In the genomic region with DNA sequence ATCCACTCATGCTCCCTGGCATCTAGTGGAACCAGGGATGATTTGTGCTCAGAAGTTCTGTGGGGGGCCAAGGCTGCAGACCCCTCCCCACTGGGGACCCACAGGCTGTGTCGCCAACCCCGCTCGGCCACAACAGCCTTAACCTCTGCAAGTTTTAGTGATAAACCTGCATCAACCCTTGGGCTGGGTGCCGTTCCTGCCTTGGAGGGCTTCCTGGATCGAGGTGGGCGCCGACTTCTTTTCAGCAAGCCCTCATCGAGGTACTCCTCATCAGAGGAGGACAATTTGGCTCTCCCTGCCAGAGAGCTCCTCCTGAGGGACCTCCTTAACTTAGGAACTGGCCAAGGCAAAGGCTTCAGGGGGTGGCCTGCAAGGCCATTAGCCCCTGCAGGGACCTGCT, we compare ENCODE assay signal across 24 cellular contexts. TPM values are rescaled to one million over a fixed set of nuclear protein-coding genes. Genes with fewer than 3 reads are reported as not detected.
DNase-seq lines count a peak whose midpoint lies in the region; ATAC-seq, FAIRE-seq and TF ChIP-seq lines count a peak whose summit lies in the region.
"Had no signal": no experiment of that assay in that cellular context is flagged by ENCODE, and none has a peak within 500 bp of the region (broad histone marks: within the 10 kb centered on the region; RNA-seq: fewer than 3 reads in every experiment).

No MANE protein-coding gene starts in this region.

- H3K9me3 Mint-ChIP-seq in Caco-2 (ENCODE audit: unreplicated experiment) (no peaks in the 10 kb centered on the region), nephron progenitor cell (peaks cover 7% of the 10 kb centered on the region), natural killer cell (no peaks in the 10 kb centered on the region)
- H3K9me3 Mint-ChIP-seq: CD4-positive, alpha-beta memory T cell; HFFc6 had no signal

- H3K27me3 ChIP-seq in Caco-2 (replicated peaks; ENCODE audit: control insufficient read depth, insufficient read depth, low read length) (no peaks in the 10 kb centered on the region), dorsolateral prefrontal cortex (peaks cover 0 to 43% (median 16%) of the 10 kb centered on the region in 45 donors)
- H3K27me3 ChIP-seq: SJCRH30 had no signal

- no peaks in the 10 kb centered on the region for H3K36me3 ChIP-seq in Caco-2 (ENCODE audit: control insufficient read depth, insufficient read depth, low read length)
- H3K36me3 ChIP-seq in kidney (ENCODE audit: control insufficient read depth in 1 of 2, insufficient read depth in 2 of 2, low read length in 2 of 2): no peaks in the 10 kb centered on the region
- H3K36me3 ChIP-seq: MG63, Peyer's patch, SJCRH30 had no signal

- DNase-seq in Caco-2 (no peak), dorsolateral prefrontal cortex (no peak), kidney (no peak), nephron progenitor cell (no peak), NCI-H187 (lab: John Stamatoyannopoulos, UW) (no peak), natural killer cell (no peak)
- DNase-seq in activated effector memory CD4-positive, alpha-beta T cell treated with Interleukin-2 at 50 U/mL for 16 hours: no peak
- DNase-seq: ACHN; CD4-positive, alpha-beta memory T cell; DND-41; HFFc6; Kasumi-1; MG63; NCI-H1092; NCI-H2081; NCI-H2171 treated with DMSO at 0.1 percent for 48 hours; NCI-H524 treated with DMSO at 0.1 percent for 48 hours; NCI-H82; Peyer's patch; SJCRH30 had no signal

- POLR2A ChIA-PET in Caco-2 (lab: Charles Lee): interaction anchor here (0.6 kb wide), 1 partner anchor 174 kb away, joined by 3 read pairs; no protein-coding TSS in a partner anchor

- H3K27ac ChIP-seq in dorsolateral prefrontal cortex (peak overlapping the region in 13 of 59 donors; percentile 32 to 87 (median 84)), kidney (ENCODE audit: low read depth in 2 of 2, low read length in 2 of 2) (no peak overlapping the region)
- H3K27ac ChIP-seq: BLaER1 treated with 17β-estradiol and CSF1 and Interleukin-3, amounts not matched to agents 10 nM and 100 nM; SJCRH30 had no signal

- CTCF ChIA-PET in Caco-2 (lab: Charles Lee): no interaction called here

- H3K4me1 Mint-ChIP-seq in Caco-2 (ENCODE audit: low read depth, unreplicated experiment) (peaks cover 14% of the 10 kb centered on the region), nephron progenitor cell (peaks cover 39% of the 10 kb centered on the region), natural killer cell (no peaks in the 10 kb centered on the region)

- peak overlapping the region; percentile 72 for H3K4me3 Mint-ChIP-seq in Caco-2 (ENCODE audit: unreplicated experiment)
- peak overlapping the region; percentile 79 for H3K4me3 Mint-ChIP-seq in nephron progenitor cell
- H3K4me3 Mint-ChIP-seq in natural killer cell: no peak overlapping the region
- H3K4me3 Mint-ChIP-seq: HFFc6 had no signal

- H3K27me3 Mint-ChIP-seq in Caco-2 (ENCODE audit: insufficient read depth, unreplicated experiment): no peaks in the 10 kb centered on the region
- peaks cover 76% of the 10 kb centered on the region for H3K27me3 Mint-ChIP-seq in nephron progenitor cell (ENCODE audit: low read depth, poor library complexity)
- peaks cover 27 to 41% of the 10 kb centered on the region in 2 donors for H3K27me3 Mint-ChIP-seq in natural killer cell (ENCODE audit: low read depth in 2 of 2)

- H3K9me3 ChIP-seq in Caco-2 (no peaks in the 10 kb centered on the region), kidney (ENCODE audit: control insufficient read depth in 1 of 2, low read length in 2 of 2) (no peaks in the 10 kb centered on the region)
- H3K9me3 ChIP-seq: MG63, Peyer's patch, SJCRH30 had no signal

- TF ChIP-seq CTCF in Caco-2 (IDR thresholded peaks at IDR 0.05; ENCODE audit: insufficient read depth in 1 of 2, low read depth in 1 of 2, low read length in 1 of 2, severe bottlenecking in 1 of 2, unreplicated experiment in 1 of 2) (no peak), dorsolateral prefrontal cortex (IDR thresholded peaks at IDR 0.05 in 54 of 56, conservative IDR thresholded peaks at IDR 0.05 in 2 of 56; ENCODE audit: low read depth in 1 of 56, partially characterized antibody in 56 of 56) (no peak), kidney (IDR thresholded peaks at IDR 0.05; ENCODE audit: borderline replicate concordance, extremely low read depth, insufficient read depth) (no peak), nephron progenitor cell (IDR thresholded peaks at IDR 0.05) (no peak), natural killer cell (IDR thresholded peaks at IDR 0.05) (no peak)

- FAIRE-seq in kidney (lab: Jason Lieb, UNC): no peak
- FAIRE-seq: GM12892 had no signal

- H3K4me1 ChIP-seq in Caco-2 (peaks cover 16% of the 10 kb centered on the region), kidney (ENCODE audit: control insufficient read depth in 1 of 2, insufficient read depth in 1 of 2, low read depth in 1 of 2, low read length in 2 of 2) (peaks cover 4% of the 10 kb centered on the region in 2 donors)
- H3K4me1 ChIP-seq: SJCRH30 had no signal

- BruUV-seq in Caco-2 (replicated peaks; lab: Mats Ljungman, UMichigan): no TSS peak

- H3K36me3 Mint-ChIP-seq in Caco-2 (ENCODE audit: insufficient read depth, unreplicated experiment): peaks cover 5% of the 10 kb centered on the region
- peaks cover 5% of the 10 kb centered on the region for H3K36me3 Mint-ChIP-seq in nephron progenitor cell (ENCODE audit: low read depth)
- no peaks in the 10 kb centered on the region for H3K36me3 Mint-ChIP-seq in natural killer cell
- H3K36me3 Mint-ChIP-seq: CD4-positive, alpha-beta memory T cell had no signal

- H3K9ac ChIP-seq in kidney (ENCODE audit: low read length in 2 of 2): no peak overlapping the region
- H3K9ac ChIP-seq: BLaER1 treated with 17β-estradiol and CSF1 and Interleukin-3, amounts not matched to agents 10 nM and 100 nM had no signal

- H3K27ac Mint-ChIP-seq in Caco-2 (ENCODE audit: unreplicated experiment) (no peak overlapping the region), nephron progenitor cell (no peak overlapping the region), natural killer cell (no peak overlapping the region)
- H3K27ac Mint-ChIP-seq: CD4-positive, alpha-beta memory T cell; H9; HFFc6 had no signal

- no peak overlapping the region for H3K4me3 ChIP-seq in Caco-2 (ENCODE audit: low read depth, low read length)
- peak overlapping the region in 47 of 59 donors; percentile 22 to 74 (median 61) for H3K4me3 ChIP-seq in dorsolateral prefrontal cortex
- peak overlapping the region; percentile 37 to 73 for H3K4me3 ChIP-seq in kidney (ENCODE audit: low read length in 2 of 2)
- H3K4me3 ChIP-seq: MG63, SJCRH30 had no signal

- ATAC-seq in natural killer cell: no peak
- no peak for ATAC-seq in GM21423 (IDR thresholded peaks at IDR 0.05; ENCODE audit: unreplicated experiment)

- intact Hi-C loops in Caco-2 (cut with micrococcal nuclease; ENCODE audit: unreplicated experiment): loop anchor here (5.0 to 10.0 kb wide), 3 partner anchors 61 to 129 kb away; no protein-coding TSS in a partner anchor
- intact Hi-C loops in dorsolateral prefrontal cortex (cut with DNase I): no loop called here
- intact Hi-C loops in kidney (cut with DNase I): no loop called here
- intact Hi-C loops in natural killer cell (cut with micrococcal nuclease): no loop called here

RNA-seq across cellular contexts. Expression of a gene that starts 1.9 kb away (rescaled TPM):
- total RNA-seq in Caco-2 (2022) (6.3 and 7.4 TPM in 2 replicates), dorsolateral prefrontal cortex (10 to 100 TPM in 66 of 120 experiments, 1 to 10 TPM in 54; 3.1 to 18.0 (median 10.3) TPM), kidney (5.0 TPM), natural killer cell (not detected)
- polyA plus RNA-seq in kidney (ENCODE audit: insufficient read depth, low read depth, low replicate concordance): 3.3 TPM
- total RNA-seq: CD4-positive, alpha-beta memory T cell; SJCRH30 had no signal
- polyA plus RNA-seq: CD4-positive, alpha-beta memory T cell had no signal

RNA-seq across cellular contexts. Expression of a gene that starts 53.5 kb away (rescaled TPM):
- total RNA-seq in Caco-2 (2022) (119 and 127 TPM in 2 replicates), dorsolateral prefrontal cortex (100 to 1,000 TPM; 109 to 284 (median 200) TPM), kidney (118 TPM), natural killer cell (10 to 100 TPM; 38.6 to 52.8 (median 46.2) TPM)
- 38.0 TPM for polyA plus RNA-seq in kidney (ENCODE audit: insufficient read depth, low read depth, low replicate concordance)
